ENCODE assay signal across 8 cellular contexts in genomic region chr1:169106921-169107672, GRCh38. TPM values are rescaled to one million over a fixed set of nuclear protein-coding genes. Genes with fewer than 3 reads are reported as not detected.
A peak's percentile ranks its signal among the peaks of the same experiment; 100 is the strongest.
DNase-seq lines count a peak whose midpoint lies in the region; ATAC-seq, FAIRE-seq and TF ChIP-seq lines count a peak whose summit lies in the region.

No MANE protein-coding gene starts in this region.

- peaks cover 61% of the 10 kb centered on the region for H3K4me1 ChIP-seq in SJSA1 (replicated peaks)
- H3K4me1 ChIP-seq in H1 (replicated peaks in 1 of 4; ENCODE audit: control insufficient read depth in 3 of 4, insufficient read depth in 4 of 4, low read length in 3 of 4): peaks cover 16 to 35% (median 23%) of the 10 kb centered on the region in 4 experiments
- H3K4me1 ChIP-seq in muscle layer of colon (ENCODE audit: insufficient read depth, low read length): peaks cover 51% of the 10 kb centered on the region

- H3K23me2 ChIP-seq in H1 (ENCODE audit: low read depth, low read length): peaks cover 12% of the 10 kb centered on the region

- H4K8ac ChIP-seq in H1 (ENCODE audit: extremely low read depth, insufficient read depth, low read length): peak overlapping the region; percentile 94

- no peak overlapping the region for H4K91ac ChIP-seq in H1 (replicated peaks; ENCODE audit: insufficient read length, low read length)

- H2BK5ac ChIP-seq in H1 (ENCODE audit: low read depth, low read length): peak overlapping the region; percentile 83; the same call in 1 of the 2 replicates

- H3K23ac ChIP-seq in H1 (ENCODE audit: insufficient read length): no peak overlapping the region

- H3K36me3 ChIP-seq in SJSA1 (peaks cover 26% of the 10 kb centered on the region), H1 (ENCODE audit: control insufficient read depth in 2 of 4, insufficient read depth in 4 of 4, low read length in 3 of 4) (peaks cover 0 to 13% (median 2%) of the 10 kb centered on the region in 4 experiments; a peak in 5 of 8 replicates), muscle layer of colon (ENCODE audit: insufficient read depth, low read length) (peaks cover 10% of the 10 kb centered on the region)

- H3K4me3 ChIP-seq in SJSA1 (peak overlapping the region; percentile 93), H1 (ENCODE audit: extremely low read depth in 1 of 4, insufficient read depth in 2 of 4, low read depth in 3 of 4, low read length in 4 of 4) (peak overlapping the region; percentile 76 to 93 (median 83)), muscle layer of colon (ENCODE audit: low read depth in 1 of 2, low read length in 2 of 2) (peak overlapping the region; percentile 82 to 88)

- peaks cover 46% of the 10 kb centered on the region for H3K4me1 Mint-ChIP-seq in HFFc6 (ENCODE audit: low read depth)

- TF ChIP-seq CTCF in HFFc6 (IDR thresholded peaks at IDR 0.05): no peak
- TF ChIP-seq CTCF in H1 (IDR thresholded peaks at IDR 0.05; ENCODE audit: control extremely low read depth in 1 of 3, insufficient read depth in 1 of 3, low read depth in 1 of 3, low read length in 3 of 3): no peak

- DNase-seq in COLO668 (lab: John Stamatoyannopoulos, UW; ENCODE audit: unreplicated experiment): peak; percentile 69
- DNase-seq in HFFc6: peak; percentile 33
- peak; percentile 50 to 59 for DNase-seq in SJSA1 (ENCODE audit: low read depth in 1 of 2, low spot score in 2 of 2)
- peak in 1 of 2 experiments; percentile 54 for DNase-seq in H1 (ENCODE audit: low read depth in 1 of 2, low spot score in 2 of 2)
- no peak for DNase-seq in occipital lobe (lab: John Stamatoyannopoulos, UW)

- WGBS in H1 (ENCODE audit: extremely low coverage in 1 of 2, insufficient coverage in 1 of 2, insufficient read length in 1 of 2, insufficient replicate concordance in 2 of 2, low coverage in 1 of 2, low lambda C conversion rate in 2 of 2, missing lambda C conversion rate in 1 of 2), 2 experiments: 2% methylated on average over 33 of the region's 42 CpGs; no CpG with 5 or more reads in 1 of the 2 experiments

- no peak for TF ChIP-seq POLR2A in H1 (IDR thresholded peaks at IDR 0.05; ENCODE audit: control extremely low read depth in 1 of 2, low read depth in 2 of 2, low read length in 2 of 2)

- ATAC-seq in GM19397 (IDR thresholded peaks at IDR 0.05; ENCODE audit: unreplicated experiment) (no peak), HG02840 (IDR thresholded peaks at IDR 0.05; ENCODE audit: low FRiP score, unreplicated experiment) (no peak)

- H3K4me3 Mint-ChIP-seq in HFFc6: peak overlapping the region; percentile 91

- peak overlapping the region; percentile 95 to 99 for H3K4me2 ChIP-seq in H1 (ENCODE audit: insufficient read depth in 1 of 2, low read depth in 2 of 2, low read length in 2 of 2)

- no peak overlapping the region for H3K14ac ChIP-seq in H1 (ENCODE audit: insufficient read length)

- no peak for TF ChIP-seq EP300 in H1 (IDR thresholded peaks at IDR 0.05; ENCODE audit: borderline replicate concordance in 1 of 2, low read depth in 2 of 2, low read length in 2 of 2)

- H2BK15ac ChIP-seq in H1 (ENCODE audit: low read length): peak overlapping the region; percentile 85; the same call in 1 of the 2 replicates

- no peaks in the 10 kb centered on the region for H3K9me3 Mint-ChIP-seq in HFFc6

- peaks cover 5% of the 10 kb centered on the region in 2 experiments for H4K20me1 ChIP-seq in H1 (replicated peaks in 1 of 2; ENCODE audit: control insufficient read depth in 1 of 2, insufficient read depth in 2 of 2, low read length in 2 of 2)

- H3K56ac ChIP-seq in H1 (replicated peaks; ENCODE audit: insufficient read length, low read depth, low read length): peak overlapping the region; percentile 22

- H3K79me2 ChIP-seq in H1 (ENCODE audit: control insufficient read depth in 1 of 2, insufficient read depth in 2 of 2, low read length in 2 of 2): peaks cover 22 to 51% of the 10 kb centered on the region in 2 experiments

- H3K9ac ChIP-seq in H1 (replicated peaks in 1 of 4; ENCODE audit: extremely low read depth in 1 of 4, low read depth in 3 of 4, low read length in 3 of 4) (peak overlapping the region; percentile 75 to 85 (median 82)), muscle layer of colon (ENCODE audit: low read length) (peak overlapping the region; percentile 96)

- no peak overlapping the region for H2AK5ac ChIP-seq in H1 (ENCODE audit: low read depth, low read length)

- FAIRE-seq in H1 (lab: Jason Lieb, UNC): no peak

- peak overlapping the region; percentile 97 for H3K27ac Mint-ChIP-seq in HFFc6

- H3K79me1 ChIP-seq in H1 (ENCODE audit: low read depth, low read length): peaks cover 12% of the 10 kb centered on the region; the same call in 1 of the 2 replicates

- no peaks in the 10 kb centered on the region for H3K9me3 ChIP-seq in SJSA1 (replicated peaks)
- no peaks in the 10 kb centered on the region for H3K9me3 ChIP-seq in H1 (ENCODE audit: insufficient read depth in 2 of 2, low read depth in 1 of 2, low read length in 1 of 2)
- H3K9me3 ChIP-seq in muscle layer of colon (ENCODE audit: low read length): no peaks in the 10 kb centered on the region

- H2AFZ ChIP-seq in H1 (ENCODE audit: low read length): peak overlapping the region; percentile 5; the same call in 1 of the 2 replicates

- H4K5ac ChIP-seq in H1 (ENCODE audit: insufficient read length, low read depth, low read length): peak overlapping the region; percentile 22

- no peaks in the 10 kb centered on the region; the same call in 1 of the 2 replicates for H3K27me3 ChIP-seq in SJSA1 (replicated peaks)
- H3K27me3 ChIP-seq in H1 (replicated peaks in 1 of 4; ENCODE audit: control insufficient read depth in 3 of 4, extremely low read depth in 1 of 4, insufficient read depth in 3 of 4, low read length in 3 of 4): no peaks in the 10 kb centered on the region; a peak in 2 of 7 replicates
- H3K27me3 ChIP-seq in muscle layer of colon (ENCODE audit: control insufficient read depth in 1 of 2, insufficient read depth in 2 of 2, low read length in 2 of 2): no peaks in the 10 kb centered on the region

- H3K4ac ChIP-seq in H1 (replicated peaks; ENCODE audit: insufficient read length, low read depth, low read length): no peak overlapping the region

- no peak for TF ChIP-seq RAD21 in H1 (IDR thresholded peaks at IDR 0.05 in 1 of 2, conservative IDR thresholded peaks at IDR 0.05 in 1 of 2; ENCODE audit: low read depth in 2 of 2, low read length in 2 of 2)

- CTCF ChIA-PET in H1 (lab: Charles Lee; ENCODE audit: partially characterized antibody): interaction anchor here (0.6 to 2.0 kb wide), 7 partner anchors 28 to 1232 kb away, joined by 3 to 8 read pairs (median 3); no protein-coding TSS in a partner anchor

- no peak overlapping the region for H2BK120ac ChIP-seq in H1 (replicated peaks; ENCODE audit: low read depth, low read length)

- H2BK12ac ChIP-seq in H1 (ENCODE audit: low read depth, low read length): peak overlapping the region; percentile 5; the same call in 1 of the 2 replicates

- no peak overlapping the region for H2BK20ac ChIP-seq in H1 (ENCODE audit: low read length)

- H3K27ac ChIP-seq in SJSA1 (peak overlapping the region; percentile 64; the same call in 1 of the 2 replicates), H1 (ENCODE audit: low read depth, low read length) (peak overlapping the region; percentile 80), muscle layer of colon (ENCODE audit: low read depth, low read length) (peak overlapping the region; percentile 84)

- peaks cover 10% of the 10 kb centered on the region; the same call in 1 of the 2 replicates for H3K27me3 Mint-ChIP-seq in HFFc6 (ENCODE audit: insufficient read depth)

- POLR2A ChIA-PET in H1 (lab: Charles Lee; ENCODE audit: partially characterized antibody): interaction anchor here (0.6 to 4.8 kb wide), 8 partner anchors 9 to 529 kb away, joined by 3 to 20 read pairs (median 5); no protein-coding TSS in a partner anchor

- peaks cover 5% of the 10 kb centered on the region for H3K36me3 Mint-ChIP-seq in HFFc6 (ENCODE audit: low read depth)

- peak overlapping the region; percentile 88 for H3K18ac ChIP-seq in H1 (ENCODE audit: extremely low read depth, low read length)

TF ChIP-seq in H1, 55 proteins besides CTCF, POLR2A, EP300 and RAD21 (continues in another document):
- TF ChIP-seq HDAC2 (IDR thresholded peaks at IDR 0.05; ENCODE audit: borderline replicate concordance in 1 of 2, low read depth in 2 of 2, low read length in 2 of 2): no peak
- no peak for TF ChIP-seq RFX5 (IDR thresholded peaks at IDR 0.05; ENCODE audit: borderline replicate concordance, low read depth, low read length)
- TF ChIP-seq FOSL1 (IDR thresholded peaks at IDR 0.05; ENCODE audit: insufficient read depth, low read depth, low read length): no peak
- no peak for TF ChIP-seq JUN (IDR thresholded peaks at IDR 0.05; ENCODE audit: low read depth, low read length)
- no peak for TF ChIP-seq CBX8 (IDR thresholded peaks at IDR 0.05; ENCODE audit: borderline replicate concordance, low read depth, low read length)
- no peak for TF ChIP-seq TCF12 (IDR thresholded peaks at IDR 0.05; ENCODE audit: low read depth, low read length)
- TF ChIP-seq, protein P1, sequence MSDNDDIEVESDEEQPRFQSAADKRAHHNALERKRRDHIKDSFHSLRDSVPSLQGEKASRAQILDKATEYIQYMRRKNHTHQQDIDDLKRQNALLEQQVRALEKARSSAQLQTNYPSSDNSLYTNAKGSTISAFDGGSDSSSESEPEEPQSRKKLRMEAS (IDR thresholded peaks at IDR 0.05): no peak
- no peak for TF ChIP-seq TAF7 (optimal IDR thresholded peaks at IDR 0.05; ENCODE audit: borderline replicate concordance, low read depth, low read length)
- TF ChIP-seq SRF (IDR thresholded peaks at IDR 0.05; ENCODE audit: low read depth, low read length): no peak

RNA-seq across cellular contexts. Expression of gene ATP1B1, which starts 0.6 kb away (rescaled TPM):
- total RNA-seq in HFFc6 (2021; fragmentation: NEBNext Ultra II Directional; extraction: Animal tissue kit (Norgen Biotek cat#: 25700)): 10 to 100 TPM; 30.6 to 48.5 (median 42.9) TPM
- 23.0 and 23.3 TPM in 2 replicates for total RNA-seq in SJSA1 (2014; rRNA removed; shearing (Covaris generic))
- total RNA-seq in H1 (2021; fragmentation: NEBNext Ultra II Directional; extraction: Animal tissue kit (Norgen Biotek cat#: 25700)): 76.4 and 76.5 TPM in 2 replicates
- polyA plus RNA-seq in H1 (2011; rRNA removed): 10.1 and 16.3 TPM in 2 replicates
- polyA plus RNA-seq in H1 (2011; cell fraction: cytosol; rRNA removed): 17.7 TPM
- polyA plus RNA-seq in H1 (2011; cell fraction: nucleus; rRNA removed): 7.5 TPM
- 29.3 to 39.3 TPM (median 31.3 TPM) in 4 replicates for polyA plus RNA-seq in H1 (2012, experiment 1 of 2)
- polyA plus RNA-seq in H1 (2012, experiment 2 of 2): 10.7 TPM
- polyA plus RNA-seq in H1 (2013, experiment 1 of 2): 111 TPM
- polyA plus RNA-seq in H1 (2013, experiment 2 of 2): 132 TPM
- polyA minus RNA-seq in H1 (2011; rRNA and poly(A)+ RNA removed): 19.5 and 20.0 TPM in 2 replicates
- 29.3 TPM for polyA minus RNA-seq in H1 (2011; cell fraction: cytosol; rRNA and poly(A)+ RNA removed)
- 19.0 TPM for polyA minus RNA-seq in H1 (2011; cell fraction: nucleus; rRNA and poly(A)+ RNA removed)
- total RNA-seq in occipital lobe: 233 TPM
